In the genomic region with DNA sequence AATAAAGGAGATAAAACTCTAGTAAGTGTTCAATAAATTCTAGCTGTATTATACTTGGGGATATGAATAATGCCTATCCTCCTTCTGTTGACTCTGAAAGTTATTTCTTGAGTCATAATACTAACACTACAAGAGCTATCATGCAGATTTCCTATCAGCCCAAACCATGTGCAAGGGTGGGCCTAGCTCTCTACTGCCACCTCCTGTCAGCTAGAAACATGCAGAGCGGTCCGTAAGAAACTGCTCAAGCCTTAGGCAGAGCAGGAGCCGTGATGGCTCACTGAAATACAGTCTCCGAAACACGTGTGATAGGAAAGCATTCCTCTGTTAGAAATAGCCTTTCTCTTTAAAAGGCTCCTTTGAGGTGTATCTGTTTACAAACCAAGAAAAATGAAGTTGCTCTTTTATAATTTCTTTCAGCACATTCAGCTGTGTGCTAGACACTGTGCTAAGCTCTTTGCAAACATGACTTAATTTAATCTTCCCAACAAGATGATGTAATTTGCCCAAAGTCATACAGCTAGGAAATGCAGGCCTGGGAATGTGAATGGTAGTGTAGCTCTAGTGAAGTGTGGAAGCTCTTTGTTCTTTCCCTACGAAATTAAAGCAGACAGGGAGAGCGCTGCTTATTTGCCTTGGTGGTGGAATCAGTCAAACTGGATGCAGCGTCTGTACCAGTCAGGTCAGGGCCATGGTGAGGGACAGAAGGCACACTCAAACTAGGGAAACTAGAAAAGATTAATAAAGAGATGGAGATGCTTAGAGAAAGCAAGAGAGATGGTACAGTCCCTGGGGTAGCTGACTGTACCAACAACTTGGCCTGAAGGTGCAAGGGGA, we compare ENCODE assay signal across 8 cellular contexts. TPM values are rescaled to one million over a fixed set of nuclear protein-coding genes. Genes with fewer than 3 reads are reported as not detected.
DNase-seq lines count a peak whose midpoint lies in the region; ATAC-seq and TF ChIP-seq lines count a peak whose summit lies in the region.

No MANE protein-coding gene starts in this region.

- POLR2A ChIA-PET in PC-3 (lab: Charles Lee; ENCODE audit: unreplicated experiment), result interaction anchor here (0.5 to 0.7 kb wide), 4 partner anchors 118 to 473 kb away, joined by 3 to 4 read pairs (median 3); no protein-coding TSS in a partner anchor

- no CpG with 5 or more reads among the region's 8 CpGs for WGBS in neuronal stem cell (ENCODE audit: extremely low coverage in 2 of 2, insufficient read length in 2 of 2, insufficient replicate concordance in 1 of 2), 2 donors
- 49 to 57% methylated on average over 8 of the region's 8 CpGs for WGBS in testis, 2 donors

- H2BK15ac ChIP-seq in neuronal stem cell (ENCODE audit: low read length), result no peak overlapping the region

- no peak overlapping the region for H4K8ac ChIP-seq in neuronal stem cell (ENCODE audit: low read depth, low read length)

- H3K27ac ChIP-seq in PC-3 (ENCODE audit: low read length) (no peak overlapping the region), neuronal stem cell (replicated peaks; ENCODE audit: low read length) (no peak overlapping the region), testis (no peak overlapping the region)

- ATAC-seq in GM19452 (IDR thresholded peaks at IDR 0.05; ENCODE audit: unreplicated experiment) (peak; percentile 84), PC-3 (peak; percentile 99)

- no peak overlapping the region for H3K18ac ChIP-seq in neuronal stem cell (ENCODE audit: low read length)

- CTCF ChIA-PET in PC-3 (lab: Charles Lee), result interaction anchor here (0.5 to 1.6 kb wide), 13 partner anchors 10 to 514 kb away, joined by 3 to 11 read pairs (median 3); no protein-coding TSS in a partner anchor

- H3K9ac ChIP-seq in PC-3 (ENCODE audit: low read length) (no peak overlapping the region), neuronal stem cell (ENCODE audit: low read depth, low read length, poor library complexity) (no peak overlapping the region)

- H3K4ac ChIP-seq in neuronal stem cell (ENCODE audit: low read length), result no peak overlapping the region

- no peak overlapping the region for H3K4me3 Mint-ChIP-seq in activated T-cell treated with anti-CD3 and anti-CD28 coated beads, Interleukin-2, amount 50 U/mL, for 24 hours

- H3K79me1 ChIP-seq in neuronal stem cell (ENCODE audit: low read depth, low read length), result no peaks in the 10 kb centered on the region

- H3K4me1 Mint-ChIP-seq in activated T-cell treated with anti-CD3 and anti-CD28 coated beads, Interleukin-2, amount 50 U/mL, for 24 hours (ENCODE audit: low read depth), result peaks cover 23% of the 10 kb centered on the region

- DNase-seq in COLO829 (ENCODE audit: low spot score) (peak; percentile 24), HPDE6-E6E7 (ENCODE audit: extremely low spot score) (peak; percentile 55), PC-3 (peak; percentile 90), fibroblast of mammary gland (ENCODE audit: low read depth) (peak; percentile 90), neuronal stem cell (ENCODE audit: low spot score) (peak; percentile 64), testis (peak; percentile 79)
- DNase-seq in activated T-cell treated with anti-CD3 and anti-CD28 coated beads, Interleukin-2, amount 50 U/mL, for 24 hours, result peak; percentile 73

- no peak overlapping the region for H3K4me3 ChIP-seq in PC-3 (ENCODE audit: low read length)
- no peak overlapping the region for H3K4me3 ChIP-seq in fibroblast of mammary gland (ENCODE audit: control insufficient read depth, low read depth, low read length)
- no peak overlapping the region for H3K4me3 ChIP-seq in neuronal stem cell (ENCODE audit: low read length in 2 of 2)
- H3K4me3 ChIP-seq in testis, result no peak overlapping the region

- H3K4me2 ChIP-seq in PC-3 (ENCODE audit: low read length), result no peak overlapping the region
- no peak overlapping the region for H3K4me2 ChIP-seq in neuronal stem cell (ENCODE audit: insufficient read depth, low read length, poor library complexity, severe bottlenecking)

- H3F3A ChIP-seq in PC-3 (ENCODE audit: low read length, unreplicated experiment), result no peaks in the 10 kb centered on the region

- intact Hi-C loops in PC-3 (cut with micrococcal nuclease) (loop anchor here (1.0 to 10.0 kb wide), 5 partner anchors 86 to 472 kb away; no protein-coding TSS in a partner anchor), testis (cut with DNase I; ENCODE audit: low total_unique reads) (no loop called here)

- no TSS peak for BruUV-seq in PC-3 (replicated peaks; lab: Mats Ljungman, UMichigan)

- H3K9me3 Mint-ChIP-seq in activated T-cell treated with anti-CD3 and anti-CD28 coated beads, Interleukin-2, amount 50 U/mL, for 24 hours, result no peaks in the 10 kb centered on the region

- H2BK5ac ChIP-seq in neuronal stem cell (ENCODE audit: low read length), result no peak overlapping the region

- no peak overlapping the region for H3K14ac ChIP-seq in neuronal stem cell (ENCODE audit: low read length)

- no peak overlapping the region for H2AK5ac ChIP-seq in neuronal stem cell (ENCODE audit: low read depth, low read length)

- peaks cover 9% of the 10 kb centered on the region; the same call in 1 of the 2 replicates for H3K79me2 ChIP-seq in PC-3 (ENCODE audit: low read length)

- no peak overlapping the region for H3K23ac ChIP-seq in neuronal stem cell (ENCODE audit: low read depth, low read length, poor library complexity)

- no peak overlapping the region for H2AFZ ChIP-seq in PC-3 (ENCODE audit: low read length)
- H2AFZ ChIP-seq in neuronal stem cell (ENCODE audit: low read length), result peak overlapping the region; percentile 71

- H4K20me1 ChIP-seq in PC-3 (ENCODE audit: low read length), result no peaks in the 10 kb centered on the region

- TF ChIP-seq CTCF in PC-3 (conservative IDR thresholded peaks at IDR 0.05; ENCODE audit: low read depth, low read length) (peak; percentile 94), fibroblast of mammary gland (conservative IDR thresholded peaks at IDR 0.05; ENCODE audit: control insufficient read depth, insufficient read depth, low read depth, low read length) (peak; percentile 100), testis (IDR thresholded peaks at IDR 0.05) (peak; percentile 80 to 87 (median 80))

- H3K27me3 ChIP-seq in PC-3 (ENCODE audit: low read length) (no peaks in the 10 kb centered on the region), neuronal stem cell (ENCODE audit: control insufficient read depth in 3 of 3, insufficient read depth in 3 of 3, low read depth in 1 of 3, low read length in 3 of 3) (no peaks in the 10 kb centered on the region), testis (no peaks in the 10 kb centered on the region)

- H2BK12ac ChIP-seq in neuronal stem cell (ENCODE audit: low read length), result no peak overlapping the region

- H3K9me3 ChIP-seq in PC-3 (ENCODE audit: low read length) (no peaks in the 10 kb centered on the region), neuronal stem cell (replicated peaks in 1 of 2; ENCODE audit: control insufficient read depth in 2 of 2, insufficient read depth in 1 of 2, low read depth in 1 of 2, low read length in 2 of 2) (no peaks in the 10 kb centered on the region), testis (no peaks in the 10 kb centered on the region)

- H3K9me2 ChIP-seq in PC-3 (replicated peaks; ENCODE audit: low read length), result no peaks in the 10 kb centered on the region

- peaks cover 7% of the 10 kb centered on the region for H3K4me1 ChIP-seq in PC-3 (ENCODE audit: insufficient read depth, low read length)
- no peaks in the 10 kb centered on the region for H3K4me1 ChIP-seq in neuronal stem cell (ENCODE audit: control insufficient read depth in 2 of 2, insufficient read depth in 1 of 2, low read depth in 1 of 2, low read length in 2 of 2)
- H3K4me1 ChIP-seq in testis, result no peaks in the 10 kb centered on the region

- no peak for TF ChIP-seq POLR2A in testis (IDR thresholded peaks at IDR 0.05)

- H3K27me3 Mint-ChIP-seq in activated T-cell treated with anti-CD3 and anti-CD28 coated beads, Interleukin-2, amount 50 U/mL, for 24 hours, result no peaks in the 10 kb centered on the region

- H3K36me3 ChIP-seq in PC-3 (ENCODE audit: low read depth, low read length) (0 out of 2 replicates have a peak, but pooled peaks cover 2% of the 10 kb centered on the region), neuronal stem cell (replicated peaks in 1 of 2; ENCODE audit: control insufficient read depth in 2 of 2, insufficient read depth in 2 of 2, low read length in 2 of 2) (no peaks in the 10 kb centered on the region), testis (ENCODE audit: low read depth, missing control alignments) (no peaks in the 10 kb centered on the region)

- H3K36me3 Mint-ChIP-seq in activated T-cell treated with anti-CD3 and anti-CD28 coated beads, Interleukin-2, amount 50 U/mL, for 24 hours (ENCODE audit: low read depth), result peaks cover 47% of the 10 kb centered on the region

- no peak overlapping the region for H3K27ac Mint-ChIP-seq in activated T-cell treated with anti-CD3 and anti-CD28 coated beads, Interleukin-2, amount 50 U/mL, for 24 hours

- no peak overlapping the region for H2BK120ac ChIP-seq in neuronal stem cell (ENCODE audit: low read depth, low read length)

- no peak overlapping the region for H4K91ac ChIP-seq in neuronal stem cell (ENCODE audit: low read depth, low read length, poor library complexity)

RNA-seq across cellular contexts. Expression of a gene that starts 43.1 kb away (rescaled TPM):
- total RNA-seq in PC-3 (2014; rRNA removed) (28.8 and 53.1 TPM in 2 replicates), testis (10 to 100 TPM; 32.5 to 44.2 TPM)
- 13.0 TPM for polyA plus RNA-seq in neuronal stem cell (2013, experiment 1 of 2)
- 13.3 TPM for polyA plus RNA-seq in neuronal stem cell (2013, experiment 2 of 2)
- polyA plus RNA-seq in testis (ENCODE audit: insufficient read depth, low read depth, low replicate concordance), result 24.9 TPM

Comparison
In these comparisons a context has a peak if more than half of its experiments do, and no peak if none do; other contexts are left out.
1. DNase-seq: peak in every context shown above with its lines; median percentile 90 in PC-3; 90 in fibroblast of mammary gland; 79 in testis; 73 in activated T-cell treated with anti-CD3 and anti-CD28 coated beads, Interleukin-2, amount 50 U/mL, for 24 hours; 64 in neuronal stem cell; 55 in HPDE6-E6E7; 24 in COLO829.